Comparison of ENCODE assay signal across 11 cellular contexts in genomic region chr1:194466706-194467105, GRCh38.
DNase-seq lines count a peak whose midpoint lies in the region; ATAC-seq and TF ChIP-seq lines count a peak whose summit lies in the region.
"Had no signal": no experiment of that assay in that cellular context is flagged by ENCODE, and none has a peak within 500 bp of the region (broad histone marks: within the 10 kb centered on the region; RNA-seq: fewer than 3 reads in every experiment).

No MANE protein-coding gene starts in this region.

- DNase-seq in EH (ENCODE audit: low read depth), result peak; percentile 23
- peak; percentile 34 for DNase-seq in M059J (ENCODE audit: low read depth)
- DNase-seq in dorsolateral prefrontal cortex, result no peak
- DNase-seq in neural crest cell (ENCODE audit: low read depth, low spot score), result no peak
- DNase-seq: activated T-cell treated with anti-CD3 and anti-CD28 coated beads for 4 hours, GDM1, islet precursor cell had no signal

- TF ChIP-seq CTCF in dorsolateral prefrontal cortex (IDR thresholded peaks at IDR 0.05 in 54 of 56, conservative IDR thresholded peaks at IDR 0.05 in 2 of 56; ENCODE audit: low read depth in 1 of 56, partially characterized antibody in 56 of 56), result peak in 51 of 56 donors; percentile 17 to 70 (median 45)
- peak; percentile 40 for TF ChIP-seq CTCF in neural crest cell (conservative IDR thresholded peaks at IDR 0.05)

- ATAC-seq in GM21515 (IDR thresholded peaks at IDR 0.05; ENCODE audit: unreplicated experiment), result no peak
- ATAC-seq in GM19023 (IDR thresholded peaks at IDR 0.05; ENCODE audit: unreplicated experiment), result no peak
- no peak for ATAC-seq in GM18520 (IDR thresholded peaks at IDR 0.05; ENCODE audit: unreplicated experiment)

- no peaks in the 10 kb centered on the region for H3K27me3 Mint-ChIP-seq in neural crest cell (ENCODE audit: low read depth)

- H3K27ac Mint-ChIP-seq in neural crest cell (ENCODE audit: unreplicated experiment), result no peak overlapping the region
- H3K27ac Mint-ChIP-seq: nephron had no signal

- H3K4me3 Mint-ChIP-seq in neural crest cell, result no peak overlapping the region
- H3K4me3 Mint-ChIP-seq: nephron had no signal

- H3K36me3 Mint-ChIP-seq in neural crest cell (ENCODE audit: low read depth), result no peaks in the 10 kb centered on the region

- peaks cover 9% of the 10 kb centered on the region for H3K9me3 Mint-ChIP-seq in neural crest cell
- H3K9me3 Mint-ChIP-seq: nephron had no signal

- intact Hi-C loops in dorsolateral prefrontal cortex (cut with DNase I), result no loop called here

- H3K27me3 ChIP-seq in dorsolateral prefrontal cortex, result no peaks in the 10 kb centered on the region

- no peaks in the 10 kb centered on the region for H3K4me1 Mint-ChIP-seq in neural crest cell
- H3K4me1 Mint-ChIP-seq: nephron had no signal

- H3K4me3 ChIP-seq in dorsolateral prefrontal cortex, result no peak overlapping the region

- peak overlapping the region in 1 of 59 donors; percentile 40 for H3K27ac ChIP-seq in dorsolateral prefrontal cortex

Comparison
In these comparisons a context has a peak if more than half of its experiments do, and no peak if none do; other contexts are left out.
1. DNase-seq: peak in EH (single experiment) and M059J (single experiment); none in dorsolateral prefrontal cortex (0 of 10) and neural crest cell (single experiment).